24 cellular contexts compared by ENCODE assay signal in the genomic region with DNA sequence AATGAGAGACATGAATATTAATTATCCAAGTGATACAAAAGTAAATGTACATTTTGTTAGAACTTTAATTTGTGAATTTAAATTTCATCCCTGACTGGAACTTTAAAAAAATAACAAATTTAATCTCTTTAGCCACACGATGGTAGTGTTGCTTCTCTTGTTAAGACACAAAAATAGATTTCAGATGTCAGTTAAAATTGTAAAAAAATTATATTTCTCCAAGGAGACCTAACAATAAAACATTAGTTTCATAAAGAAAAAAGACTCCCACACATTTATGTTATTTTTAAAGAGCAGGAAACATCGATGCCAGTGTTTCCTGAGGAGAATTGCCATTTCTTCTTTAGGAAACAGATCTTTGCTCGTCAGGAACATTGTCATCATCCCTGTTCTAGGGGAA.
DNase-seq lines count a peak whose midpoint lies in the region; ATAC-seq, FAIRE-seq and TF ChIP-seq lines count a peak whose summit lies in the region.
"Had no signal": no experiment of that assay in that cellular context is flagged by ENCODE, and none has a peak within 500 bp of the region (broad histone marks: within the 10 kb centered on the region; RNA-seq: fewer than 3 reads in every experiment).

No MANE protein-coding gene starts in this region.

- CTCF ChIA-PET in endothelial cell of umbilical vein (lab: Charles Lee) = interaction anchor here (1.3 kb wide), 1 partner anchor 1130 kb away, joined by 4 read pairs; no protein-coding TSS in a partner anchor

- dilution Hi-C loops in endothelial cell of umbilical vein (cut with MboI; ENCODE audit: extremely low pct_ligation_motif_present, low sequenced_read_pairs) = no loop called here

- H3K79me2 ChIP-seq in OCI-LY3 (ENCODE audit: low read length) (no peaks in the 10 kb centered on the region), endothelial cell of umbilical vein (ENCODE audit: control insufficient read depth, insufficient read depth, low read length) (no peaks in the 10 kb centered on the region), osteoblast (ENCODE audit: insufficient read depth, low read length) (no peaks in the 10 kb centered on the region)

- POLR2A ChIA-PET in endothelial cell of umbilical vein (lab: Charles Lee) = no interaction called here

- TF ChIP-seq POLR2A in endothelial cell of umbilical vein (IDR thresholded peaks at IDR 0.05; ENCODE audit: low read depth, low read length) = no peak

- no peaks in the 10 kb centered on the region for H3K36me3 ChIP-seq in OCI-LY3 (replicated peaks; ENCODE audit: low read depth, low read length)
- no peaks in the 10 kb centered on the region for H3K36me3 ChIP-seq in endothelial cell of umbilical vein (ENCODE audit: control insufficient read depth in 2 of 2, extremely low read depth in 1 of 2, insufficient read depth in 2 of 2, low read length in 2 of 2)
- H3K36me3 ChIP-seq in osteoblast (ENCODE audit: insufficient read depth, low read length) = no peaks in the 10 kb centered on the region
- H3K36me3 ChIP-seq: BLaER1, Peyer's patch had no signal

- TF ChIP-seq CTCF in OCI-LY3 (IDR thresholded peaks at IDR 0.05; ENCODE audit: low read depth, low read length) (peak; percentile 13; the same call in 1 of the 2 replicates), endothelial cell of umbilical vein (IDR thresholded peaks at IDR 0.05; ENCODE audit: extremely low read depth in 1 of 2, insufficient read depth in 1 of 2, low read depth in 1 of 2, low read length in 2 of 2) (no peak), osteoblast (IDR thresholded peaks at IDR 0.05; ENCODE audit: extremely low read depth, low read depth, low read length) (no peak)

- H4K20me1 ChIP-seq in OCI-LY3 (ENCODE audit: insufficient read depth, low read length) (no peaks in the 10 kb centered on the region), endothelial cell of umbilical vein (replicated peaks; ENCODE audit: control insufficient read depth, extremely low read depth, insufficient read depth, low read length) (no peaks in the 10 kb centered on the region), osteoblast (ENCODE audit: insufficient read depth, low read length) (no peaks in the 10 kb centered on the region)
- H4K20me1 ChIP-seq: BLaER1 had no signal

- no peak overlapping the region for H3K27ac ChIP-seq in OCI-LY3 (ENCODE audit: low read length)
- no peak overlapping the region for H3K27ac ChIP-seq in endothelial cell of umbilical vein (ENCODE audit: insufficient read depth, low read depth, low read length)
- no peak overlapping the region for H3K27ac ChIP-seq in osteoblast (ENCODE audit: low read depth, low read length)
- H3K27ac ChIP-seq: 22Rv1, BLaER1, Peyer's patch had no signal

- no TSS peak for BruUV-seq in endothelial cell of umbilical vein (replicated peaks; lab: Mats Ljungman, UMichigan)

- no peak for ATAC-seq in activated CD4-positive, CD25-positive, alpha-beta regulatory T cell treated with anti-CD3 and anti-CD28 coated beads, Interleukin-2, amount 50 U/mL, for 24 hours
- ATAC-seq in GM18867 (IDR thresholded peaks at IDR 0.05; ENCODE audit: unreplicated experiment) = no peak
- ATAC-seq in GM21576 (IDR thresholded peaks at IDR 0.05; ENCODE audit: unreplicated experiment) = no peak
- ATAC-seq: activated CD8-positive, alpha-beta T cell treated with anti-CD3 and anti-CD28 coated beads, Interleukin-2, amount 10 ng/mL, durations not matched to agents 7 days and 5 days had no signal

- H2AFZ ChIP-seq in OCI-LY3 (ENCODE audit: low read depth, low read length) = no peak overlapping the region
- no peak overlapping the region for H2AFZ ChIP-seq in endothelial cell of umbilical vein (ENCODE audit: low read depth, low read length)
- peak overlapping the region; percentile 82 for H2AFZ ChIP-seq in osteoblast (ENCODE audit: low read length)

- no peak overlapping the region for H3K4me2 ChIP-seq in OCI-LY3 (ENCODE audit: low read length)
- H3K4me2 ChIP-seq in endothelial cell of umbilical vein (ENCODE audit: insufficient read depth, low read length) = no peak overlapping the region
- H3K4me2 ChIP-seq in osteoblast (ENCODE audit: insufficient read depth, low read length) = peak overlapping the region; percentile 33
- H3K4me2 ChIP-seq: BLaER1 had no signal

- intact Hi-C loops in endothelial cell of umbilical vein (cut with micrococcal nuclease) = no loop called here

- H3K4me1 ChIP-seq in OCI-LY3 (ENCODE audit: low read length) (no peaks in the 10 kb centered on the region), endothelial cell of umbilical vein (ENCODE audit: control insufficient read depth, extremely low read depth, insufficient read depth, low read length) (no peaks in the 10 kb centered on the region), osteoblast (ENCODE audit: insufficient read depth, low read length) (no peaks in the 10 kb centered on the region)
- H3K4me1 ChIP-seq: BLaER1, Peyer's patch had no signal

- H3K4me3 ChIP-seq in OCI-LY3 (ENCODE audit: low read length) (no peak overlapping the region), endothelial cell of umbilical vein (replicated peaks in 1 of 3; ENCODE audit: insufficient read depth in 1 of 3, low read depth in 1 of 3, low read length in 3 of 3) (no peak overlapping the region), osteoblast (ENCODE audit: insufficient read depth, low read length) (no peak overlapping the region)
- H3K4me3 ChIP-seq: BLaER1, Peyer's patch had no signal

- peak; percentile 9 for DNase-seq in DMS 273 (lab: John Stamatoyannopoulos, UW; ENCODE audit: unreplicated experiment)
- DNase-seq in DMS 273 treated with DMSO at 0.1 percent for 48 hours (lab: John Stamatoyannopoulos, UW) = no peak
- peak; percentile 19 for DNase-seq in endothelial cell of umbilical vein (ENCODE audit: low read depth, low spot score)
- no peak for DNase-seq in osteoblast (ENCODE audit: insufficient read length, low spot score, missing footprints)
- DNase-seq: activated CD4-positive, CD25-positive, alpha-beta regulatory T cell; activated CD8-positive, alpha-beta T cell treated with anti-CD3 and anti-CD28 coated beads, Interleukin-2, amount 10 ng/mL, durations not matched to agents 7 days and 5 days; activated T-cell treated with anti-CD3 and anti-CD28 coated beads, Interleukin-2, amount 50 U/mL, for 48 hours; erythroblast; GDM1; immature natural killer cell; NCI-H2171; NCI-H748 treated with DMSO at 0.1 percent for 48 hours; Peyer's patch; posterior cingulate gyrus; stimulated activated CD4-positive, alpha-beta T cell treated with anti-CD3 and anti-CD28 coated beads, Interleukin-2, amount 100 ng/mL, for 24 hours; stimulated activated naive CD4-positive, alpha-beta T cell treated with Interleukin-2 at 50 U/mL for 16 hours had no signal

- no peaks in the 10 kb centered on the region for H3K9me3 ChIP-seq in OCI-LY3 (ENCODE audit: insufficient read depth, low read length)
- no peaks in the 10 kb centered on the region for H3K9me3 ChIP-seq in endothelial cell of umbilical vein (replicated peaks; ENCODE audit: control insufficient read depth, insufficient read depth, low read length)
- H3K9me3 ChIP-seq in osteoblast (ENCODE audit: low read depth, low read length) = no peaks in the 10 kb centered on the region
- H3K9me3 ChIP-seq: BLaER1, Peyer's patch had no signal

- no peak overlapping the region for H3K9ac ChIP-seq in OCI-LY3 (ENCODE audit: low read length)
- no peak overlapping the region for H3K9ac ChIP-seq in endothelial cell of umbilical vein (replicated peaks; ENCODE audit: extremely low read depth, insufficient read depth, low read length)
- H3K9ac ChIP-seq: BLaER1 had no signal

- no peak for FAIRE-seq in endothelial cell of umbilical vein (lab: Jason Lieb, UNC)
- FAIRE-seq: H54, HTR-8/SVneo had no signal

- no peaks in the 10 kb centered on the region for H3K27me3 ChIP-seq in OCI-LY3 (ENCODE audit: low read depth, low read length)
- peaks cover 0 to 2% of the 10 kb centered on the region in 2 experiments for H3K27me3 ChIP-seq in endothelial cell of umbilical vein (ENCODE audit: control insufficient read depth in 2 of 2, insufficient read depth in 2 of 2, low read length in 2 of 2)
- no peaks in the 10 kb centered on the region for H3K27me3 ChIP-seq in osteoblast (ENCODE audit: insufficient read depth, low read length)
- H3K27me3 ChIP-seq: BLaER1, Peyer's patch had no signal

- no peaks in the 10 kb centered on the region for H3K9me1 ChIP-seq in endothelial cell of umbilical vein (replicated peaks; ENCODE audit: control insufficient read depth, extremely low read depth, insufficient read depth, low read length)

TF ChIP-seq in endothelial cell of umbilical vein, 7 proteins besides CTCF, POLR2A, EP300 and RAD21:
- TF ChIP-seq JUN (IDR thresholded peaks at IDR 0.05; ENCODE audit: borderline replicate concordance, insufficient read depth, insufficient read length, low read depth) = no peak
- TF ChIP-seq GATA2 (IDR thresholded peaks at IDR 0.05; ENCODE audit: insufficient read depth, insufficient read length, low read depth, low read length) = no peak
- no peak for TF ChIP-seq MYC (IDR thresholded peaks at IDR 0.05; ENCODE audit: low read depth, low read length)
- no peak for TF ChIP-seq EZH2 (IDR thresholded peaks at IDR 0.05; ENCODE audit: borderline replicate concordance, low read depth, low read length, severe bottlenecking)
- TF ChIP-seq, protein P1, sequence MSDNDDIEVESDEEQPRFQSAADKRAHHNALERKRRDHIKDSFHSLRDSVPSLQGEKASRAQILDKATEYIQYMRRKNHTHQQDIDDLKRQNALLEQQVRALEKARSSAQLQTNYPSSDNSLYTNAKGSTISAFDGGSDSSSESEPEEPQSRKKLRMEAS (IDR thresholded peaks at IDR 0.05; ENCODE audit: insufficient read depth, insufficient read length) = no peak
- TF ChIP-seq POLR2AphosphoS5 (IDR thresholded peaks at IDR 0.05; ENCODE audit: insufficient read depth, low read depth, low read length) = no peak
- no peak for TF ChIP-seq FOS (IDR thresholded peaks at IDR 0.05; ENCODE audit: borderline replicate concordance, insufficient read depth, low read length)

Comparison
In these comparisons a context has a peak if more than half of its experiments do, and no peak if none do; other contexts are left out.
1. DNase-seq: peak in DMS 273 (single experiment) and endothelial cell of umbilical vein (single experiment); none in DMS 273 treated with DMSO at 0.1 percent for 48 hours (single experiment) and osteoblast (single experiment).